Comparison of ENCODE assay signal across 8 cellular contexts in the genomic region with DNA sequence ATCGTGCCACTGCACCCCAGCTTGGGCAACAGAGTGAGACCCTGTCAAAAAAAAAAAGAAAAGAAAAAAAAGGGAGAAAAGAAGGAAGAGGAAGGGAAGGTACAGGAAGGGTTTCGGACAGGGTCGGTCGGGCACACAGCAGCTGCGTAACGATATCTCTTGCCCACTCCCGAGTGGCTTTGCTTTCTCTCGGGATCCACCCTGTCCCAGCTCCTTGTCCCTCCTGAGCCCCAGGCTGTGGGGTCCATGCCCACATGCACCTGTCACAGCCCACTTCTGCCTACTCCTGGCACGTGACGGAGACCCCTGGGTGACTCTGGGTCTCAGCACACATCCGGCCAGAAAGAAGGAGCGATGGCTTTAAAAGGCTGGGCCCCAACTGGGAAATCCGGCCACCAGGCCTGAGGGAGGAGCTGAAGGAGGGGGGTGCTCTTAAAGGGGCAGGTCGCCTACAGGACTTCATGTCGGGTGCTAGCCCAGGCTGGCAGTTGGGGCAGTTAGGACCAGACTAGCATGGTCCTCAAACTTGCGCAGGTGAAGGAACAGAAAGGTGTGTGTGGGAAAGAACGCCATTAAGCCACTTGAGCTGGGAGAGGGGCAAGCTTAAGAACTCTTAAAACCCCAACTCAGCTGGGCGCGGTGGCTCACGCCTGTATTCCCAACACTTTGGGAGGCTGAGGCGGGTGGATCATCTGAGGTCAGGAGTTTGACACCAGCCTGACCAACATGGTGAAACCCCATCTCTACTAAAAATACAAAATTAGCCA. TPM values are rescaled to one million over a fixed set of nuclear protein-coding genes. Genes with fewer than 3 reads are reported as not detected.
DNase-seq lines count a peak whose midpoint lies in the region; ATAC-seq and TF ChIP-seq lines count a peak whose summit lies in the region.

A gene with protein sequence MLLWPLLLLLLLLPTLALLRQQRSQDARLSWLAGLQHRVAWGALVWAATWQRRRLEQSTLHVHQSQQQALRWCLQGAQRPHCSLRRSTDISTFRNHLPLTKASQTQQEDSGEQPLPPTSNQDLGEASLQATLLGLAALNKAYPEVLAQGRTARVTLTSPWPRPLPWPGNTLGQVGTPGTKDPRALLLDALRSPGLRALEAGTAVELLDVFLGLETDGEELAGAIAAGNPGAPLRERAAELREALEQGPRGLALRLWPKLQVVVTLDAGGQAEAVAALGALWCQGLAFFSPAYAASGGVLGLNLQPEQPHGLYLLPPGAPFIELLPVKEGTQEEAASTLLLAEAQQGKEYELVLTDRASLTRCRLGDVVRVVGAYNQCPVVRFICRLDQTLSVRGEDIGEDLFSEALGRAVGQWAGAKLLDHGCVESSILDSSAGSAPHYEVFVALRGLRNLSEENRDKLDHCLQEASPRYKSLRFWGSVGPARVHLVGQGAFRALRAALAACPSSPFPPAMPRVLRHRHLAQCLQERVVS (minus strand): TSS at position 362 of the 767 bp plus-strand sequence. CDS start 913 bp downstream, outside the sequence.

- DNase-seq in GM06990 (ENCODE audit: extremely low read depth, insufficient read length): peak; percentile 77
- peak; percentile 7 for DNase-seq in HFFc6
- peak; percentile 81 for DNase-seq in NCI-H1436 (lab: John Stamatoyannopoulos, UW)
- DNase-seq in right cardiac atrium: peak; percentile 85 to 93 (median 91)
- peak; percentile 83 to 88 for DNase-seq in uterus

- intact Hi-C loops in T-helper 1 cell treated with Interleukin-12 subunit alpha and Interleukin-12 subunit beta and Interleukin-4 antibody, amounts not matched to agents 30 ng/mL and 1 ng/mL, for 36 hours (cut with micrococcal nuclease): loop anchor here (1.0 to 5.0 kb wide), 4 partner anchors 10 to 277 kb away; partner anchors contain the start of gene ACLY
- intact Hi-C loops in right cardiac atrium (cut with DNase I) (no loop called here), uterus (cut with DNase I; ENCODE audit: low total_unique reads) (no loop called here)

- peak within 1 kb of the TSS; percentile 84 for H3K4me3 Mint-ChIP-seq in HFFc6

- peak within 1 kb of the TSS; percentile 65 for H3K27ac ChIP-seq in angular gyrus (ENCODE audit: low read depth, low read length)
- peak within 1 kb of the TSS; percentile 97 for H3K27ac ChIP-seq in right cardiac atrium (ENCODE audit: low read length)
- H3K27ac ChIP-seq in rectal smooth muscle tissue (ENCODE audit: low read depth, low read length): peak within 1 kb of the TSS; percentile 70
- H3K27ac ChIP-seq in uterus: peak within 1 kb of the TSS; percentile 82

- no peak for TF ChIP-seq POLR2A in uterus (IDR thresholded peaks at IDR 0.05)

- H3K27me3 ChIP-seq in GM06990 (replicated peaks; ENCODE audit: control insufficient read depth, insufficient read depth, low read length): no peaks in the 10 kb centered on the region
- no peaks in the 10 kb centered on the region for H3K27me3 ChIP-seq in right cardiac atrium (ENCODE audit: control insufficient read depth, insufficient read depth)
- H3K27me3 ChIP-seq in rectal smooth muscle tissue (ENCODE audit: control insufficient read depth, insufficient read depth, low read length): no peaks in the 10 kb centered on the region
- H3K27me3 ChIP-seq in uterus: no peaks in the 10 kb centered on the region

- H3K4me1 Mint-ChIP-seq in HFFc6 (ENCODE audit: low read depth): peaks cover 6% of the 10 kb centered on the region; the same call in 1 of the 2 replicates

- peaks cover 3% of the 10 kb centered on the region; the same call in 1 of the 2 replicates for H3K27me3 Mint-ChIP-seq in HFFc6 (ENCODE audit: insufficient read depth)

- H3K9me3 ChIP-seq in right cardiac atrium (ENCODE audit: control insufficient read depth, low read length) (no peaks in the 10 kb centered on the region), uterus (no peaks in the 10 kb centered on the region)

- H3K9ac ChIP-seq in rectal smooth muscle tissue (ENCODE audit: low read length): peak within 1 kb of the TSS; percentile 84

- peak within 1 kb of the TSS; percentile 80 for H3K27ac Mint-ChIP-seq in HFFc6

- H3K9me3 Mint-ChIP-seq in HFFc6: no peaks in the 10 kb centered on the region

- H3K36me3 Mint-ChIP-seq in HFFc6 (ENCODE audit: low read depth): no peaks in the 10 kb centered on the region

- H3K4me3 ChIP-seq in GM06990 (replicated peaks; ENCODE audit: low read depth, low read length) (peak within 1 kb of the TSS; percentile 82), right cardiac atrium (ENCODE audit: low read length) (peak within 1 kb of the TSS; percentile 88), rectal smooth muscle tissue (ENCODE audit: low read length) (peak within 1 kb of the TSS; percentile 83), uterus (peak within 1 kb of the TSS; percentile 85 to 89)

- 23% methylated on average over 21 of the region's 21 CpGs for WGBS in right cardiac atrium

- peak; percentile 96 for ATAC-seq in right cardiac atrium

- no peak for TF ChIP-seq CTCF in GM06990 (IDR thresholded peaks at IDR 0.05; ENCODE audit: insufficient read depth, low read length, poor library complexity, severe bottlenecking)
- no peak for TF ChIP-seq CTCF in HFFc6 (IDR thresholded peaks at IDR 0.05)
- TF ChIP-seq CTCF in uterus (IDR thresholded peaks at IDR 0.05): peak in 2 of 4 experiments; percentile 32 to 47

- H3K36me3 ChIP-seq in GM06990 (ENCODE audit: control insufficient read depth, insufficient read depth, low read length): no peaks in the 10 kb centered on the region; the same call in 1 of the 2 replicates
- peaks cover 2% of the 10 kb centered on the region for H3K36me3 ChIP-seq in rectal smooth muscle tissue (ENCODE audit: control insufficient read depth, insufficient read depth, low read length)
- no peaks in the 10 kb centered on the region for H3K36me3 ChIP-seq in uterus

- H3K4me1 ChIP-seq in right cardiac atrium (ENCODE audit: control insufficient read depth, insufficient read depth, low read length): no peaks in the 10 kb centered on the region
- H3K4me1 ChIP-seq in rectal smooth muscle tissue (ENCODE audit: control insufficient read depth, insufficient read depth, low read length): peaks cover 12% of the 10 kb centered on the region
- peaks cover 0 to 7% of the 10 kb centered on the region in 2 donors for H3K4me1 ChIP-seq in uterus

RNA-seq across cellular contexts. Expression of the gene that starts here (rescaled TPM):
- total RNA-seq in HFFc6 (2021; fragmentation: NEBNext Ultra II Directional; extraction: Animal tissue kit (Norgen Biotek cat#: 25700)): 1 to 10 TPM; 1.5 to 7.5 (median 6.4) TPM
- total RNA-seq in T-helper 1 cell treated with Interleukin-12 subunit alpha and Interleukin-12 subunit beta and Interleukin-4 antibody, amounts not matched to agents 30 ng/mL and 1 ng/mL, for 36 hours: 16.3 and 17.2 TPM in 2 replicates
- total RNA-seq in right cardiac atrium (10 to 100 TPM; 11.5 to 15.4 (median 13.1) TPM), uterus (10 to 100 TPM in 2 of 4 donors, 1 to 10 TPM in 2; 8.2 to 26.8 (median 17.5) TPM)
- polyA plus RNA-seq in right cardiac atrium: 10.5 TPM

Comparison
In these comparisons a context has a peak if more than half of its experiments do, and no peak if none do; other contexts are left out.
1. Peak in every context shown above with its lines: DNase-seq, ATAC-seq, H3K4me3 ChIP-seq and H3K27ac ChIP-seq.
2. DNase-seq: peak in every context shown above with its lines; median percentile 91 in right cardiac atrium; 86 in uterus; 81 in NCI-H1436; 77 in GM06990; 7 in HFFc6.